Comparison of ENCODE assay signal across 12 cellular contexts in genomic region chr12:62522984-62523383, GRCh38. TPM values are rescaled to one million over a fixed set of nuclear protein-coding genes. Genes with fewer than 3 reads are reported as not detected.
DNase-seq lines count a peak whose midpoint lies in the region; ATAC-seq and TF ChIP-seq lines count a peak whose summit lies in the region.
"Had no signal": no experiment of that assay in that cellular context is flagged by ENCODE, and none has a peak within 500 bp of the region (broad histone marks: within the 10 kb centered on the region; RNA-seq: fewer than 3 reads in every experiment).

No MANE protein-coding gene starts in this region.

- CTCF ChIA-PET in activated CD8-positive, alpha-beta memory T cell treated with anti-CD3 and anti-CD28 coated beads, Interleukin-2, amount 10 ng/mL, durations not matched to agents 7 days and 5 days (lab: Charles Lee) = interaction anchor here (0.6 to 1.1 kb wide), 3 partner anchors 17 to 276 kb away, joined by 3 read pairs; no protein-coding TSS in a partner anchor

- peaks cover 4% of the 10 kb centered on the region; the same call in 1 of the 2 replicates for H3K36me3 ChIP-seq in WERI-Rb-1

- DNase-seq in activated CD8-positive, alpha-beta memory T cell treated with anti-CD3 and anti-CD28 coated beads, Interleukin-2, amount 10 ng/mL, durations not matched to agents 7 days and 5 days = no peak
- DNase-seq in activated CD8-positive, alpha-beta memory T cell treated with anti-CD3 and anti-CD28 coated beads for 24 hours = no peak
- DNase-seq in WERI-Rb-1 (no peak), renal cortical epithelial cell (ENCODE audit: low read depth) (peak; percentile 50), activated gamma-delta T cell treated with Interleukin-2 at 50 U/mL for 16 hours (no peak), dedifferentiated amniotic fluid mesenchymal stem cell (ENCODE audit: extremely low spot score) (no peak)
- DNase-seq in activated effector memory CD4-positive, alpha-beta T cell treated with anti-CD3 and anti-CD28 coated beads, Interleukin-2, amount 50 U/mL, for 16 hours = no peak
- DNase-seq: activated CD8-positive, alpha-beta memory T cell treated with anti-CD3 and anti-CD28 coated beads, Interleukin-2, amount 50 U/mL, for 4 hours; COR-L47; naive thymus-derived CD8-positive, alpha-beta T cell; NCI-H345 had no signal

- 0 out of 2 replicates have a peak, but pooled peaks have one; percentile 3 for TF ChIP-seq CTCF in WERI-Rb-1 (IDR thresholded peaks at IDR 0.05; ENCODE audit: low read depth, low read length)

- no peaks in the 10 kb centered on the region for H3K9me3 ChIP-seq in WERI-Rb-1 (ENCODE audit: severe bottlenecking)

- no peak overlapping the region for H3K4me3 Mint-ChIP-seq in activated CD8-positive, alpha-beta memory T cell treated with anti-CD3 and anti-CD28 coated beads, Interleukin-2, amount 10 ng/mL, durations not matched to agents 7 days and 5 days
- H3K4me3 Mint-ChIP-seq: naive thymus-derived CD8-positive, alpha-beta T cell had no signal

- peaks cover 12% of the 10 kb centered on the region for H3K4me1 Mint-ChIP-seq in activated CD8-positive, alpha-beta memory T cell treated with anti-CD3 and anti-CD28 coated beads, Interleukin-2, amount 10 ng/mL, durations not matched to agents 7 days and 5 days

- no peaks in the 10 kb centered on the region for H3K27me3 Mint-ChIP-seq in activated CD8-positive, alpha-beta memory T cell treated with anti-CD3 and anti-CD28 coated beads, Interleukin-2, amount 10 ng/mL, durations not matched to agents 7 days and 5 days
- H3K27me3 Mint-ChIP-seq: naive thymus-derived CD8-positive, alpha-beta T cell had no signal

- H3K4me3 ChIP-seq in WERI-Rb-1 (ENCODE audit: low read depth, low read length) = no peak overlapping the region

- H3K27ac Mint-ChIP-seq in activated CD8-positive, alpha-beta memory T cell treated with anti-CD3 and anti-CD28 coated beads, Interleukin-2, amount 10 ng/mL, durations not matched to agents 7 days and 5 days = no peak overlapping the region

- H3K27me3 ChIP-seq in WERI-Rb-1 (ENCODE audit: insufficient read depth, low read depth, severe bottlenecking) = no peaks in the 10 kb centered on the region

- no peak overlapping the region for H3K27ac ChIP-seq in WERI-Rb-1

- no peaks in the 10 kb centered on the region for H3K9me3 Mint-ChIP-seq in activated CD8-positive, alpha-beta memory T cell treated with anti-CD3 and anti-CD28 coated beads, Interleukin-2, amount 10 ng/mL, durations not matched to agents 7 days and 5 days (ENCODE audit: low read depth)
- H3K9me3 Mint-ChIP-seq: naive thymus-derived CD8-positive, alpha-beta T cell had no signal

- peak; percentile 57 for ATAC-seq in activated CD8-positive, alpha-beta memory T cell treated with anti-CD3 and anti-CD28 coated beads, Interleukin-2, amount 10 ng/mL, durations not matched to agents 7 days and 5 days
- peak; percentile 63 for ATAC-seq in HG02623 (IDR thresholded peaks at IDR 0.05; ENCODE audit: unreplicated experiment)
- ATAC-seq: naive thymus-derived CD8-positive, alpha-beta T cell had no signal

- H3K36me3 Mint-ChIP-seq in activated CD8-positive, alpha-beta memory T cell treated with anti-CD3 and anti-CD28 coated beads, Interleukin-2, amount 10 ng/mL, durations not matched to agents 7 days and 5 days = peaks cover 7% of the 10 kb centered on the region

RNA-seq across cellular contexts. Expression of gene MON2, which starts 56.4 kb away (rescaled TPM):
- 10 to 100 TPM; 39.3 to 53.9 TPM for total RNA-seq in activated CD8-positive, alpha-beta memory T cell treated with anti-CD3 and anti-CD28 coated beads, Interleukin-2, amount 10 ng/mL, durations not matched to agents 7 days and 5 days
- 15.6 and 54.0 TPM in 2 replicates for total RNA-seq in renal cortical epithelial cell
